In the genomic region with DNA sequence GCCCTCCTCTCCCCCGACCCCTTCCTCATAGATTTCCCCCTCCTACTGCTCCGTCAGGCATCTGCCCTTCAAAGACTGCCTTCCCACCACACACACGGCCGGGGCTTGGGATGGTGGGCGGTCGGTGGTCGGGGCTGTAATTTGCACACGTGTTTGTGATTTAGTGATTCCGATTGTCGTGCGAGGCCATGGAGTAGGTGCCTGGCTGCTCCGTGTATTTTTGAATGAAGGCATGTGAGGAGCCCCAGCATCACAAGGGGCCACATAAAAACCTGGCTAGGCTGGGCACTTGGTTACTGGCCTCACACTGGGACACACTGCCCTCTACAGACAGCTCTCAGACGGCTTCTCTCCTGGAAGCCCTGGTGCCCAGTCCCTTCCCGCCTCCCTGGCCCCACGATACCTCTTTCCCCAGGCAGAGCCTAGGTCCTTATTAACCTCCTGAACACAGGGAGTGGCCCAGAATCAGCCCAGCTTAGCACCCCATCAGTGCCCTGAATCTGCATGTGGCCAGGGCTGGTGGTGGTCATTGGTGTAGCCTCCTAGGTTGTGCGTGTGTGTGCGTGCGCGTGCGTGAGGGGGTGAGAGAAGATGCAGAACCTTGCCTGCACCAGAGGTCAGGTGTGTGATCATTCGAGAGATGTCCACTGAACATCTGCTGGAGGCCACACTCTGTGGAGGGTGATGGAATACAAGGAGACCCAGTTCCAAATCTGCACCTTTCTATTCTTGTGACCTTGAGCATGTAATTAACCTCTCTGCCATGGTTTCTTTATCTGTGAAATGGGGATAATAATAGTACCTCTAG, we compare ENCODE assay signal across 1 cellular context.
A peak's percentile ranks its signal among the peaks of the same experiment; 100 is the strongest.
TF ChIP-seq lines count a peak whose summit lies in the region.

No MANE protein-coding gene starts in this region.

TF ChIP-seq in HEK293, 187 proteins besides CTCF, POLR2A, EP300 and RAD21 (continued from another document and continues in another):
- TF ChIP-seq ZNF449 (tag by site-specific recombination; IDR thresholded peaks at IDR 0.05): peak; percentile 16; the same call in 1 of the 2 replicates
- no peak for TF ChIP-seq MEIS1 (CRISPR knock-in tag; IDR thresholded peaks at IDR 0.05; ENCODE audit: borderline replicate concordance)
- peak; percentile 71 for TF ChIP-seq ZBTB8A (tag by site-specific recombination; IDR thresholded peaks at IDR 0.05)
- no peak for TF ChIP-seq ZNF596 (tag by site-specific recombination; IDR thresholded peaks at IDR 0.05)
- no peak for TF ChIP-seq KLF8 (tag by site-specific recombination; IDR thresholded peaks at IDR 0.05)
- no peak for TF ChIP-seq ZFP3 (tag by site-specific recombination; IDR thresholded peaks at IDR 0.05; ENCODE audit: low read depth)
- TF ChIP-seq ZNF114 (tag by site-specific recombination; IDR thresholded peaks at IDR 0.05): no peak
- no peak for TF ChIP-seq ZNF426 (tag by site-specific recombination; IDR thresholded peaks at IDR 0.05)
- TF ChIP-seq ZXDB (tag by site-specific recombination; IDR thresholded peaks at IDR 0.05): peak; percentile 10; the same call in 1 of the 2 replicates
- no peak for TF ChIP-seq ZNF140 (tag by site-specific recombination; IDR thresholded peaks at IDR 0.05)
- TF ChIP-seq ZNF513 (tag by site-specific recombination; IDR thresholded peaks at IDR 0.05): no peak
- TF ChIP-seq PATZ1 (tag by site-specific recombination; IDR thresholded peaks at IDR 0.05): peak; percentile 14; the same call in 1 of the 2 replicates
- TF ChIP-seq ZNF777 (tag by site-specific recombination; IDR thresholded peaks at IDR 0.05; ENCODE audit: borderline replicate concordance): no peak
- TF ChIP-seq BCL11B (tag by site-specific recombination; IDR thresholded peaks at IDR 0.05; ENCODE audit: low read depth): no peak
- TF ChIP-seq PRDM1 (tag by site-specific recombination; IDR thresholded peaks at IDR 0.05): no peak
- peak; percentile 12; the same call in 1 of the 2 replicates for TF ChIP-seq SP7 (tag by site-specific recombination; IDR thresholded peaks at IDR 0.05)
- peak; percentile 92 for TF ChIP-seq ZBTB48 (tag by site-specific recombination; IDR thresholded peaks at IDR 0.05)
- TF ChIP-seq KLF17 (tag by site-specific recombination; IDR thresholded peaks at IDR 0.05): 0 out of 2 replicates have a peak, but pooled peaks have one; percentile 32
- no peak for TF ChIP-seq ZNF138 (tag by site-specific recombination; IDR thresholded peaks at IDR 0.05; ENCODE audit: borderline replicate concordance)
- 0 out of 2 replicates have a peak, but pooled peaks have one; percentile 38 for TF ChIP-seq ZNF223 (tag by site-specific recombination; IDR thresholded peaks at IDR 0.05)
- no peak for TF ChIP-seq ZNF184 (tag by site-specific recombination; IDR thresholded peaks at IDR 0.05)
- TF ChIP-seq ZBTB20 (tag by site-specific recombination; IDR thresholded peaks at IDR 0.05): peak; percentile 75
- TF ChIP-seq IKZF3 (tag by site-specific recombination; IDR thresholded peaks at IDR 0.05): no peak
- TF ChIP-seq ZNF10 (tag by site-specific recombination; IDR thresholded peaks at IDR 0.05): no peak
- peak; percentile 31; the same call in 1 of the 2 replicates for TF ChIP-seq ZEB2 (tag by site-specific recombination; IDR thresholded peaks at IDR 0.05)
- TF ChIP-seq, protein P1, sequence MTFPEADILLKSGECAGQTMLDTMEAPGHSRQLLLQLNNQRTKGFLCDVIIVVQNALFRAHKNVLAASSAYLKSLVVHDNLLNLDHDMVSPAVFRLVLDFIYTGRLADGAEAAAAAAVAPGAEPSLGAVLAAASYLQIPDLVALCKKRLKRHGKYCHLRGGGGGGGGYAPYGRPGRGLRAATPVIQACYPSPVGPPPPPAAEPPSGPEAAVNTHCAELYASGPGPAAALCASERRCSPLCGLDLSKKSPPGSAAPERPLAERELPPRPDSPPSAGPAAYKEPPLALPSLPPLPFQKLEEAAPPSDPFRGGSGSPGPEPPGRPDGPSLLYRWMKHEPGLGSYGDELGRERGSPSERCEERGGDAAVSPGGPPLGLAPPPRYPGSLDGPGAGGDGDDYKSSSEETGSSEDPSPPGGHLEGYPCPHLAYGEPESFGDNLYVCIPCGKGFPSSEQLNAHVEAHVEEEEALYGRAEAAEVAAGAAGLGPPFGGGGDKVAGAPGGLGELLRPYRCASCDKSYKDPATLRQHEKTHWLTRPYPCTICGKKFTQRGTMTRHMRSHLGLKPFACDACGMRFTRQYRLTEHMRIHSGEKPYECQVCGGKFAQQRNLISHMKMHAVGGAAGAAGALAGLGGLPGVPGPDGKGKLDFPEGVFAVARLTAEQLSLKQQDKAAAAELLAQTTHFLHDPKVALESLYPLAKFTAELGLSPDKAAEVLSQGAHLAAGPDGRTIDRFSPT (tag by site-specific recombination; IDR thresholded peaks at IDR 0.05): peak; percentile 66
- peak; percentile 30; the same call in 1 of the 2 replicates for TF ChIP-seq ZNF561 (tag by site-specific recombination; IDR thresholded peaks at IDR 0.05; ENCODE audit: borderline replicate concordance)
- TF ChIP-seq ELK4 (IDR thresholded peaks at IDR 0.05; ENCODE audit: borderline replicate concordance, low read depth, low read length): no peak
- TF ChIP-seq ZNF211 (tag by site-specific recombination; IDR thresholded peaks at IDR 0.05; ENCODE audit: low read depth): no peak
- no peak for TF ChIP-seq ZNF707 (tag by site-specific recombination; IDR thresholded peaks at IDR 0.05)
- TF ChIP-seq ZNF311 (tag by site-specific recombination; IDR thresholded peaks at IDR 0.05; ENCODE audit: borderline replicate concordance): no peak
- TF ChIP-seq GLIS1 (tag by site-specific recombination; IDR thresholded peaks at IDR 0.05): no peak
- no peak for TF ChIP-seq REPIN1 (tag by site-specific recombination; IDR thresholded peaks at IDR 0.05; ENCODE audit: low read depth)
- TF ChIP-seq ZNF600 (tag by site-specific recombination; IDR thresholded peaks at IDR 0.05): no peak
- TF ChIP-seq, protein P2, sequence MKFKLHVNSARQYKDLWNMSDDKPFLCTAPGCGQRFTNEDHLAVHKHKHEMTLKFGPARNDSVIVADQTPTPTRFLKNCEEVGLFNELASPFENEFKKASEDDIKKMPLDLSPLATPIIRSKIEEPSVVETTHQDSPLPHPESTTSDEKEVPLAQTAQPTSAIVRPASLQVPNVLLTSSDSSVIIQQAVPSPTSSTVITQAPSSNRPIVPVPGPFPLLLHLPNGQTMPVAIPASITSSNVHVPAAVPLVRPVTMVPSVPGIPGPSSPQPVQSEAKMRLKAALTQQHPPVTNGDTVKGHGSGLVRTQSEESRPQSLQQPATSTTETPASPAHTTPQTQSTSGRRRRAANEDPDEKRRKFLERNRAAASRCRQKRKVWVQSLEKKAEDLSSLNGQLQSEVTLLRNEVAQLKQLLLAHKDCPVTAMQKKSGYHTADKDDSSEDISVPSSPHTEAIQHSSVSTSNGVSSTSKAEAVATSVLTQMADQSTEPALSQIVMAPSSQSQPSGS (tag by site-specific recombination; IDR thresholded peaks at IDR 0.05; ENCODE audit: low read depth): no peak
- TF ChIP-seq ZNF830 (tag by site-specific recombination; IDR thresholded peaks at IDR 0.05; ENCODE audit: low read depth): no peak
- TF ChIP-seq ZNF692 (tag by site-specific recombination; IDR thresholded peaks at IDR 0.05): peak; percentile 54
- no peak for TF ChIP-seq ZNF155 (tag by site-specific recombination; IDR thresholded peaks at IDR 0.05)
- peak; percentile 23; the same call in 1 of the 2 replicates for TF ChIP-seq ZBTB17 (tag by site-specific recombination; IDR thresholded peaks at IDR 0.05)
- TF ChIP-seq ZSCAN30 (tag by site-specific recombination; IDR thresholded peaks at IDR 0.05): peak; percentile 65; the same call in 1 of the 2 replicates
- no peak for TF ChIP-seq SCRT1 (tag by site-specific recombination; IDR thresholded peaks at IDR 0.05; ENCODE audit: borderline replicate concordance)
- TF ChIP-seq ZNF585B (tag by site-specific recombination; IDR thresholded peaks at IDR 0.05): no peak
- TF ChIP-seq ZNF768 (tag by site-specific recombination; IDR thresholded peaks at IDR 0.05): no peak
- TF ChIP-seq ZNF2 (tag by site-specific recombination; IDR thresholded peaks at IDR 0.05): peak; percentile 71; the same call in 1 of the 2 replicates
- TF ChIP-seq ZNF645 (tag by site-specific recombination; IDR thresholded peaks at IDR 0.05): no peak
- no peak for TF ChIP-seq SETDB1 (IDR thresholded peaks at IDR 0.05; ENCODE audit: insufficient read length, low read length)
- TF ChIP-seq ZIC2 (tag by site-specific recombination; IDR thresholded peaks at IDR 0.05): peak; percentile 29
- no peak for TF ChIP-seq ZSCAN23 (tag by site-specific recombination; IDR thresholded peaks at IDR 0.05)
- no peak for TF ChIP-seq ZBTB7A (tag by site-specific recombination; IDR thresholded peaks at IDR 0.05; ENCODE audit: low read depth)
